ENCODE assay signal across 3 cellular contexts in the genomic region with DNA sequence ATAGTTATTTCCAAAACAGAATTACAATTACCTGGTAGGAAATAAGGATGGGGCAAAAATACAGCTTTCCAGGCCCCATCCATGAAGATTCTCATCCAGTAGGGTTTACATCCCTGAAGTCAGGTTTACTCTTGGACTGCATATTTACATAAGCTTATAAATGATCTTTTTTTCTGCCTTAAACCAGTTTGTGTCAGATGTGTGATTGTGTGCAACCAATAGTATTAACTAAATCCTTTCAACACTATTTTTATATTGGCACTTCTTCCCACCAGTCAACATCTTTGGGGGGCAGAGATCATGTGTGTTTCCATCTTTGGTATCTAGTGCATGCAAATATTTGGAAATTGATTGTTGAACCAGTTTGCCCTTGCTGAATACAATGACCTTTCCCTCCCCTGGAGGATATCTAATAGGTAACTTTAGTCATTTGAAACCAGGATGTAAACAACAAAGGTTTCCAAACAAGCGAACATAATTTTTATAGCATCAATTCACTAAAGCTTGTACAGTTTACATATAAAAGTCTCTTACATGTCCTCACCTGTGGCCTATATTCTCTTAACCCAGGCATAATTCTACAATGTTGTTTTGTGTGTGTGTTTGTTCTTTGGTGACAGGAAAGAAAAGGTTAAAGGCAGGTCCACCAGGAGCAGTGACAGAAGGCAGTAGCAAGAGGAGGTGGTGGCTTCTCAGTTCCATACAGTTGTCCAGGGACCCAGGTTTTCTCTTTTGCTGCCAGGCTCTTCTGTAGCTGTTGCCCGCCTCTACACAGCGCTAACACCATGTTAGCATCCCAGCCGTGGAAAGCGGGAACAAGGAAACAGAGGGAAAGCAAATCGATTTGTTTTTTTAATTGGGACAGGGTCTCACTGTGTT.
TF ChIP-seq lines count a peak whose summit lies in the region.

No MANE protein-coding gene starts in this region.

TF ChIP-seq in A549, 52 proteins besides CTCF, POLR2A, EP300 and RAD21:
- TF ChIP-seq HDAC2 (IDR thresholded peaks at IDR 0.05) (no peak), MYC (IDR thresholded peaks at IDR 0.05; ENCODE audit: borderline replicate concordance, low read length) (no peak), POLR2AphosphoS2 (conservative IDR thresholded peaks at IDR 0.05; ENCODE audit: low read length) (no peak), CBX2 (IDR thresholded peaks at IDR 0.05; ENCODE audit: borderline replicate concordance, low read depth) (no peak), HEYL (CRISPR knock-in tag; IDR thresholded peaks at IDR 0.05) (no peak), SMC3 (IDR thresholded peaks at IDR 0.05) (no peak), FOSL2 (IDR thresholded peaks at IDR 0.05) (no peak), FOSL2 (CRISPR knock-in tag; IDR thresholded peaks at IDR 0.05) (no peak), BHLHE40 (IDR thresholded peaks at IDR 0.05; ENCODE audit: low read depth, low read length) (no peak), ZC3H11A (IDR thresholded peaks at IDR 0.05) (no peak), CBX8 (IDR thresholded peaks at IDR 0.05) (no peak), NPAS2 (CRISPR knock-in tag; IDR thresholded peaks at IDR 0.05; ENCODE audit: borderline replicate concordance) (no peak), NR3C1 (IDR thresholded peaks at IDR 0.05) (no peak), MAFK (IDR thresholded peaks at IDR 0.05; ENCODE audit: partially characterized antibody) (no peak)
- TF ChIP-seq, protein P1, sequence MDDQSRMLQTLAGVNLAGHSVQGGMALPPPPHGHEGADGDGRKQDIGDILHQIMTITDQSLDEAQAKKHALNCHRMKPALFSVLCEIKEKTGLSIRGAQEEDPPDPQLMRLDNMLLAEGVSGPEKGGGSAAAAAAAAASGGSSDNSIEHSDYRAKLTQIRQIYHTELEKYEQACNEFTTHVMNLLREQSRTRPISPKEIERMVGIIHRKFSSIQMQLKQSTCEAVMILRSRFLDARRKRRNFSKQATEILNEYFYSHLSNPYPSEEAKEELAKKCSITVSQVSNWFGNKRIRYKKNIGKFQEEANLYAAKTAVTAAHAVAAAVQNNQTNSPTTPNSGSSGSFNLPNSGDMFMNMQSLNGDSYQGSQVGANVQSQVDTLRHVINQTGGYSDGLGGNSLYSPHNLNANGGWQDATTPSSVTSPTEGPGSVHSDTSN (IDR thresholded peaks at IDR 0.05), result no peak

TF ChIP-seq in IMR-90, 13 proteins besides CTCF, POLR2A, EP300 and RAD21:
- TF ChIP-seq CEBPB (IDR thresholded peaks at IDR 0.05; ENCODE audit: low read depth, low read length), result no peak
- no peak for TF ChIP-seq MAFK (IDR thresholded peaks at IDR 0.05; ENCODE audit: low read depth, low read length)
- no peak for TF ChIP-seq MAZ (IDR thresholded peaks at IDR 0.05; ENCODE audit: borderline replicate concordance, low read depth, low read length)
- no peak for TF ChIP-seq SMC3 (IDR thresholded peaks at IDR 0.05; ENCODE audit: low read depth, low read length)
- no peak for TF ChIP-seq ELK1 (IDR thresholded peaks at IDR 0.05; ENCODE audit: borderline replicate concordance, low read depth, low read length)
- no peak for TF ChIP-seq FOS (IDR thresholded peaks at IDR 0.05; ENCODE audit: low read depth, low read length)
- no peak for TF ChIP-seq BHLHE40 (IDR thresholded peaks at IDR 0.05; ENCODE audit: low read depth, low read length)
- no peak for TF ChIP-seq RCOR1 (IDR thresholded peaks at IDR 0.05; ENCODE audit: insufficient replicate concordance, low read length)
- TF ChIP-seq USF2 (IDR thresholded peaks at IDR 0.05; ENCODE audit: low read depth, low read length), result no peak
- TF ChIP-seq CHD1 (IDR thresholded peaks at IDR 0.05; ENCODE audit: low read depth, low read length), result no peak
- TF ChIP-seq NFE2L2 (IDR thresholded peaks at IDR 0.05; ENCODE audit: low read depth, low read length), result no peak
- TF ChIP-seq RFX5 (IDR thresholded peaks at IDR 0.05; ENCODE audit: low read depth, low read length), result no peak
- no peak for TF ChIP-seq MXI1 (IDR thresholded peaks at IDR 0.05; ENCODE audit: borderline replicate concordance, low read depth, low read length)

TF ChIP-seq in WTC11, 78 proteins besides CTCF, POLR2A, EP300 and RAD21:
- TF ChIP-seq RORB (CRISPR knock-in tag; IDR thresholded peaks at IDR 0.05), result no peak
- TF ChIP-seq, protein P2, sequence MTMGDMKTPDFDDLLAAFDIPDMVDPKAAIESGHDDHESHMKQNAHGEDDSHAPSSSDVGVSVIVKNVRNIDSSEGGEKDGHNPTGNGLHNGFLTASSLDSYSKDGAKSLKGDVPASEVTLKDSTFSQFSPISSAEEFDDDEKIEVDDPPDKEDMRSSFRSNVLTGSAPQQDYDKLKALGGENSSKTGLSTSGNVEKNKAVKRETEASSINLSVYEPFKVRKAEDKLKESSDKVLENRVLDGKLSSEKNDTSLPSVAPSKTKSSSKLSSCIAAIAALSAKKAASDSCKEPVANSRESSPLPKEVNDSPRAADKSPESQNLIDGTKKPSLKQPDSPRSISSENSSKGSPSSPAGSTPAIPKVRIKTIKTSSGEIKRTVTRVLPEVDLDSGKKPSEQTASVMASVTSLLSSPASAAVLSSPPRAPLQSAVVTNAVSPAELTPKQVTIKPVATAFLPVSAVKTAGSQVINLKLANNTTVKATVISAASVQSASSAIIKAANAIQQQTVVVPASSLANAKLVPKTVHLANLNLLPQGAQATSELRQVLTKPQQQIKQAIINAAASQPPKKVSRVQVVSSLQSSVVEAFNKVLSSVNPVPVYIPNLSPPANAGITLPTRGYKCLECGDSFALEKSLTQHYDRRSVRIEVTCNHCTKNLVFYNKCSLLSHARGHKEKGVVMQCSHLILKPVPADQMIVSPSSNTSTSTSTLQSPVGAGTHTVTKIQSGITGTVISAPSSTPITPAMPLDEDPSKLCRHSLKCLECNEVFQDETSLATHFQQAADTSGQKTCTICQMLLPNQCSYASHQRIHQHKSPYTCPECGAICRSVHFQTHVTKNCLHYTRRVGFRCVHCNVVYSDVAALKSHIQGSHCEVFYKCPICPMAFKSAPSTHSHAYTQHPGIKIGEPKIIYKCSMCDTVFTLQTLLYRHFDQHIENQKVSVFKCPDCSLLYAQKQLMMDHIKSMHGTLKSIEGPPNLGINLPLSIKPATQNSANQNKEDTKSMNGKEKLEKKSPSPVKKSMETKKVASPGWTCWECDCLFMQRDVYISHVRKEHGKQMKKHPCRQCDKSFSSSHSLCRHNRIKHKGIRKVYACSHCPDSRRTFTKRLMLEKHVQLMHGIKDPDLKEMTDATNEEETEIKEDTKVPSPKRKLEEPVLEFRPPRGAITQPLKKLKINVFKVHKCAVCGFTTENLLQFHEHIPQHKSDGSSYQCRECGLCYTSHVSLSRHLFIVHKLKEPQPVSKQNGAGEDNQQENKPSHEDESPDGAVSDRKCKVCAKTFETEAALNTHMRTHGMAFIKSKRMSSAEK (CRISPR knock-in tag; IDR thresholded peaks at IDR 0.05; ENCODE audit: borderline replicate concordance), result no peak
- TF ChIP-seq, protein P3, sequence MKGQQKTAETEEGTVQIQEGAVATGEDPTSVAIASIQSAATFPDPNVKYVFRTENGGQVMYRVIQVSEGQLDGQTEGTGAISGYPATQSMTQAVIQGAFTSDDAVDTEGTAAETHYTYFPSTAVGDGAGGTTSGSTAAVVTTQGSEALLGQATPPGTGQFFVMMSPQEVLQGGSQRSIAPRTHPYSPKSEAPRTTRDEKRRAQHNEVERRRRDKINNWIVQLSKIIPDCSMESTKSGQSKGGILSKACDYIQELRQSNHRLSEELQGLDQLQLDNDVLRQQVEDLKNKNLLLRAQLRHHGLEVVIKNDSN (CRISPR knock-in tag; IDR thresholded peaks at IDR 0.05), result no peak
- TF ChIP-seq, protein P4, sequence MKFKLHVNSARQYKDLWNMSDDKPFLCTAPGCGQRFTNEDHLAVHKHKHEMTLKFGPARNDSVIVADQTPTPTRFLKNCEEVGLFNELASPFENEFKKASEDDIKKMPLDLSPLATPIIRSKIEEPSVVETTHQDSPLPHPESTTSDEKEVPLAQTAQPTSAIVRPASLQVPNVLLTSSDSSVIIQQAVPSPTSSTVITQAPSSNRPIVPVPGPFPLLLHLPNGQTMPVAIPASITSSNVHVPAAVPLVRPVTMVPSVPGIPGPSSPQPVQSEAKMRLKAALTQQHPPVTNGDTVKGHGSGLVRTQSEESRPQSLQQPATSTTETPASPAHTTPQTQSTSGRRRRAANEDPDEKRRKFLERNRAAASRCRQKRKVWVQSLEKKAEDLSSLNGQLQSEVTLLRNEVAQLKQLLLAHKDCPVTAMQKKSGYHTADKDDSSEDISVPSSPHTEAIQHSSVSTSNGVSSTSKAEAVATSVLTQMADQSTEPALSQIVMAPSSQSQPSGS (CRISPR knock-in tag; IDR thresholded peaks at IDR 0.05; ENCODE audit: borderline replicate concordance, low read depth), result no peak
- 0 out of 2 replicates have a peak, but pooled peaks have one; percentile 28 for TF ChIP-seq PRDM15 (CRISPR knock-in tag; IDR thresholded peaks at IDR 0.05)
- TF ChIP-seq SMAD3 (CRISPR knock-in tag; IDR thresholded peaks at IDR 0.05; ENCODE audit: borderline replicate concordance), result no peak
TF ChIP-seq in WTC11: peak in this region for 1.
